Comparison of ENCODE assay signal across 8 cellular contexts in genomic region chr9:126773004-126773607, GRCh38. TPM values are rescaled to one million over a fixed set of nuclear protein-coding genes. Genes with fewer than 3 reads are reported as not detected.
DNase-seq lines count a peak whose midpoint lies in the region; ATAC-seq, FAIRE-seq and TF ChIP-seq lines count a peak whose summit lies in the region.
"Had no signal": no experiment of that assay in that cellular context is flagged by ENCODE, and none has a peak within 500 bp of the region (broad histone marks: within the 10 kb centered on the region; RNA-seq: fewer than 3 reads in every experiment).

No MANE protein-coding gene starts in this region.

- peak; percentile 64 to 76 (median 67) for TF ChIP-seq CTCF in K562 (IDR thresholded peaks at IDR 0.05 in 2 of 3, conservative IDR thresholded peaks at IDR 0.05 in 1 of 3; ENCODE audit: insufficient read depth in 2 of 3, low read depth in 1 of 3, low read length in 3 of 3)

- no peak overlapping the region for H4K8ac ChIP-seq in mesendoderm (ENCODE audit: low read depth, low read length)

- POLR2A ChIA-PET in K562 (lab: Yijun Ruan, JAX) = interaction anchor here (0.7 kb wide), 2 partner anchors 10 to 256 kb away, joined by 3 to 4 read pairs; no protein-coding TSS in a partner anchor

- no peak overlapping the region for H2AFZ ChIP-seq in K562 (ENCODE audit: low read depth, low read length)

- 0 out of 4 replicates have a peak overlapping the region, but pooled peaks of 1 of the 2 experiments have one; percentile 28 for H3K9ac ChIP-seq in K562 (ENCODE audit: insufficient read depth in 1 of 2, low read depth in 2 of 2, low read length in 2 of 2)
- no peak overlapping the region for H3K9ac ChIP-seq in mesendoderm (ENCODE audit: low read length)

- no peaks in the 10 kb centered on the region for H3K36me3 ChIP-seq in K562 (ENCODE audit: control insufficient read depth, insufficient read depth, low read length)
- H3K36me3 ChIP-seq in mesendoderm (ENCODE audit: control insufficient read depth, insufficient read depth, low read length) = no peaks in the 10 kb centered on the region
- H3K36me3 ChIP-seq: gastrocnemius medialis had no signal

- no TSS peak for BruUV-seq in K562 (replicated peaks; lab: Mats Ljungman, UMichigan)

- no peak overlapping the region for H3K4ac ChIP-seq in mesendoderm (ENCODE audit: low read depth, low read length)

- H2BK120ac ChIP-seq in mesendoderm (ENCODE audit: low read depth, low read length) = no peak overlapping the region

- no peak overlapping the region for H4K5ac ChIP-seq in mesendoderm (ENCODE audit: low read length)

- no peak overlapping the region for H3K4me3 ChIP-seq in K562
- H3K4me3 ChIP-seq in mesendoderm (ENCODE audit: low read length) = no peak overlapping the region
- H3K4me3 ChIP-seq: gastrocnemius medialis had no signal

- H4K20me1 ChIP-seq in K562 (replicated peaks; ENCODE audit: control insufficient read depth, insufficient read depth, low read length) = no peaks in the 10 kb centered on the region

- DNase-seq in ELR (ENCODE audit: low read depth) (peak; percentile 45), Kasumi-1 (lab: John Stamatoyannopoulos, UW) (peak; percentile 52 to 66), K562 (ENCODE audit: extremely low read depth in 1 of 4, low spot score in 3 of 4) (peak; percentile 38 to 52 (median 44)), mesendoderm (peak; percentile 67), NCI-H1417 treated with DMSO at 0.1 percent for 48 hours (lab: John Stamatoyannopoulos, UW) (no peak)
- DNase-seq in stimulated activated CD4-positive, alpha-beta T cell treated with anti-CD3 and anti-CD28 coated beads, Interleukin-4, amount 100 ng/mL, for 1 hour = no peak
- DNase-seq: gastrocnemius medialis had no signal

- intact Hi-C loops in K562 (cut with micrococcal nuclease) = no loop called here

- H3K79me2 ChIP-seq in K562 (ENCODE audit: control insufficient read depth, insufficient read depth, low read length) = no peaks in the 10 kb centered on the region
- H3K79me2 ChIP-seq in mesendoderm (ENCODE audit: control insufficient read depth, insufficient read depth, low read length) = no peaks in the 10 kb centered on the region

- H3K18ac ChIP-seq in mesendoderm (ENCODE audit: low read length) = no peak overlapping the region

- ATAC-seq in K562 (peak; percentile 86), HG02610 (IDR thresholded peaks at IDR 0.05; ENCODE audit: unreplicated experiment) (no peak)
- ATAC-seq: gastrocnemius medialis had no signal

- peak; percentile 74 for FAIRE-seq in K562 (lab: Jason Lieb, UNC)

- no peak overlapping the region for H3K56ac ChIP-seq in mesendoderm (ENCODE audit: low read length)

- H2BK15ac ChIP-seq in mesendoderm (replicated peaks; ENCODE audit: low read depth) = no peak overlapping the region

- peaks cover 21 to 32% of the 10 kb centered on the region in 2 experiments for H3K27me3 ChIP-seq in K562 (ENCODE audit: control insufficient read depth in 2 of 2, insufficient read depth in 2 of 2, low read length in 2 of 2)
- no peaks in the 10 kb centered on the region for H3K27me3 ChIP-seq in mesendoderm (ENCODE audit: insufficient read depth, low read length, poor library complexity)

- WGBS in K562 (ENCODE audit: insufficient coverage, low coverage, missing lambda C conversion rate) = 8% methylated on average over 14 of the region's 14 CpGs
- whole genome bisulfite sequencing in mesendoderm (ENCODE audit: extremely low coverage, insufficient coverage, low lambda C conversion rate) = no CpG with 5 or more reads among the region's 14 CpGs

- H3K9me3 ChIP-seq in K562 (replicated peaks; ENCODE audit: control insufficient read depth, insufficient read depth, low read depth, low read length) = no peaks in the 10 kb centered on the region
- H3K9me3 ChIP-seq: gastrocnemius medialis had no signal

- CTCF ChIA-PET in K562 (lab: Yijun Ruan, JAX; ENCODE audit: low intra/inter-chr PET ratio) = interaction anchor here (1.2 to 1.3 kb wide), 2 partner anchors 68 to 426 kb away, joined by 4 to 6 read pairs; no protein-coding TSS in a partner anchor

- H3K4me2 ChIP-seq in K562 (ENCODE audit: insufficient read depth, low read length) = 0 out of 2 replicates have a peak overlapping the region, but pooled peaks have one; percentile 24
- no peak overlapping the region for H3K4me2 ChIP-seq in mesendoderm (ENCODE audit: low read length)

- no peaks in the 10 kb centered on the region; a peak in 1 of 5 replicates for H3K4me1 ChIP-seq in K562 (replicated peaks in 1 of 2; ENCODE audit: control insufficient read depth in 2 of 2, insufficient read depth in 2 of 2, low read length in 2 of 2)
- no peaks in the 10 kb centered on the region for H3K4me1 ChIP-seq in mesendoderm (ENCODE audit: control insufficient read depth, low read depth, low read length)
- H3K4me1 ChIP-seq: gastrocnemius medialis had no signal

- no peak overlapping the region for H2BK5ac ChIP-seq in mesendoderm (ENCODE audit: low read length)

- peak; percentile 30 to 63 for TF ChIP-seq RAD21 in K562 (CRISPR knock-in tag; conservative IDR thresholded peaks at IDR 0.05 in 1 of 2, IDR thresholded peaks at IDR 0.05 in 1 of 2)

- no peak overlapping the region for H3K27ac ChIP-seq in K562 (ENCODE audit: extremely low read depth, low read depth, low read length)
- no peak overlapping the region for H3K27ac ChIP-seq in mesendoderm (ENCODE audit: low read depth, low read length)
- H3K27ac ChIP-seq: gastrocnemius medialis had no signal

- no peak overlapping the region for H2AK5ac ChIP-seq in mesendoderm (ENCODE audit: low read length)

- TF ChIP-seq POLR2A in K562 (conservative IDR thresholded peaks at IDR 0.05) = no peak

- no peaks in the 10 kb centered on the region for H3K9me1 ChIP-seq in K562 (ENCODE audit: control insufficient read depth, insufficient read depth, low read length)

- no peak overlapping the region for H3K23ac ChIP-seq in mesendoderm (ENCODE audit: low read length)

- in situ Hi-C loops in K562 (cut with MboI) = loop anchor here (5.0 kb wide), 2 partner anchors 66 to 271 kb away; no protein-coding TSS in a partner anchor

- no peaks in the 10 kb centered on the region for H3K79me1 ChIP-seq in mesendoderm (ENCODE audit: low read length)

- no peak for TF ChIP-seq EP300 in K562 (IDR thresholded peaks at IDR 0.05; ENCODE audit: low read length)

TF ChIP-seq in K562, 482 proteins besides CTCF, POLR2A, EP300 and RAD21:
- TF ChIP-seq RCOR1 (IDR thresholded peaks at IDR 0.05; ENCODE audit: borderline replicate concordance in 1 of 2, low read depth in 2 of 2, low read length in 2 of 2) = 0 out of 4 replicates have a peak, but pooled peaks of 1 of the 2 experiments have one; percentile 4
- TF ChIP-seq E2F3 (CRISPR knock-in tag; IDR thresholded peaks at IDR 0.05) = no peak
- TF ChIP-seq STAT6 (CRISPR knock-in tag; IDR thresholded peaks at IDR 0.05) = no peak
TF ChIP-seq in K562: peak in this region for 1.

RNA-seq across cellular contexts. Expression of gene ZBTB43, which starts 31.7 kb away (rescaled TPM):
- 11.0 and 26.1 TPM in 2 replicates for total RNA-seq in K562 (2011; cell fraction: chromatin; rRNA removed; ENCODE audit: low replicate concordance)
- 8.8 and 20.3 TPM in 2 replicates for total RNA-seq in K562 (2011; cell fraction: nucleolus; rRNA removed)
- total RNA-seq in K562 (2011; cell fraction: nucleoplasm; rRNA removed) = 14.2 and 18.7 TPM in 2 replicates
- total RNA-seq in K562 (2014; rRNA removed) = 6.0 and 6.9 TPM in 2 replicates
- total RNA-seq in K562 (2014; rRNA removed; fragmentation: Illumina TruSeq; extraction: Trizol) = 9.1 and 10.3 TPM in 2 replicates
- 9.5 and 13.3 TPM in 2 replicates for total RNA-seq in K562 (2015; rRNA removed; fragmentation: Illumina TruSeq; extraction: Trizol)
- 8.7 and 15.0 TPM in 2 replicates for total RNA-seq in K562 (2021)
- 11.9 and 13.8 TPM in 2 replicates for polyA plus RNA-seq in K562 (2011; rRNA removed)
- polyA plus RNA-seq in K562 (2011; cell fraction: cytosol; rRNA removed) = 4.4 and 6.5 TPM in 2 replicates
- 5.8 and 10.6 TPM in 2 replicates for polyA plus RNA-seq in K562 (2011; cell fraction: nucleus; rRNA removed)
- polyA plus RNA-seq in K562 (2012) = 4.8 TPM in 2 replicates
- polyA plus RNA-seq in K562 (2014; fragmentation: Illumina TruSeq; extraction: Trizol) = 8.2 and 17.2 TPM in 2 replicates
- polyA plus RNA-seq in K562 (2014; fragmentation: Nextera tagmentation; extraction: Ambion mirVana) = 1 to 10 TPM; 3.9 to 5.5 TPM
- polyA plus RNA-seq in K562 (2014; rRNA removed) = 6.6 and 7.1 TPM in 2 replicates
- polyA minus RNA-seq in K562 (2011; rRNA and poly(A)+ RNA removed) = 10.3 and 10.4 TPM in 2 replicates
- 7.1 and 7.2 TPM in 2 replicates for polyA minus RNA-seq in K562 (2011; cell fraction: cytosol; rRNA and poly(A)+ RNA removed)
- 9.7 and 11.2 TPM in 2 replicates for polyA minus RNA-seq in K562 (2011; cell fraction: nucleus; rRNA and poly(A)+ RNA removed)
- 5.1 TPM for polyA plus RNA-seq in mesendoderm (2013, experiment 1 of 2)
- polyA plus RNA-seq in mesendoderm (2013, experiment 2 of 2) = 5.6 TPM

Comparison
In these comparisons a context has a peak if more than half of its experiments do, and no peak if none do; other contexts are left out.
1. DNase-seq: peak in ELR (single experiment), Kasumi-1 (2 of 2), K562 (4 of 4) and mesendoderm (single experiment); none in NCI-H1417 treated with DMSO at 0.1 percent for 48 hours (single experiment) and stimulated activated CD4-positive, alpha-beta T cell treated with anti-CD3 and anti-CD28 coated beads, Interleukin-4, amount 100 ng/mL, for 1 hour (single experiment).